ENCODE assay signal across 19 cellular contexts in genomic region chr5:56298329-56298962, GRCh38.
"Had no signal": no experiment of that assay in that cellular context is flagged by ENCODE, and none has a peak within 500 bp of the region (broad histone marks: within the 10 kb centered on the region; RNA-seq: fewer than 3 reads in every experiment).

No MANE protein-coding gene starts in this region.

- FAIRE-seq: astrocyte, colon, frontal cortex had no signal

- H3K9ac ChIP-seq: SK-N-SH had no signal

- H3K36me3 ChIP-seq: adrenal gland, neutrophil, thoracic aorta had no signal

- H3K4me3 ChIP-seq: adrenal gland, thoracic aorta had no signal

- H3K27ac ChIP-seq: neutrophil, thoracic aorta, VCaP had no signal

- H3K27me3 ChIP-seq: adrenal gland, neutrophil had no signal

- H3K9me3 ChIP-seq: adrenal gland, neutrophil, SK-N-SH, thoracic aorta had no signal

- ATAC-seq: activated CD4-positive, CD25-positive, alpha-beta regulatory T cell treated with anti-CD3 and anti-CD28 coated beads, Interleukin-2, amount 50 U/mL, for 24 hours; activated CD8-positive, alpha-beta T cell treated with anti-CD3 and anti-CD28 coated beads, Interleukin-2, amount 10 ng/mL, durations not matched to agents 7 days and 5 days; activated naive CD4-positive, alpha-beta T cell treated with anti-CD3 and anti-CD28 coated beads, Interleukin-2, amount 50 U/mL, for 72 hours; activated T-helper 17 cell treated with anti-CD3 and anti-CD28 coated beads, Interleukin-2, amount 50 U/mL, for 72 hours; stimulated activated naive B cell treated with anti-CD40 and anti-IgM and Interleukin-4, amounts not matched to agents 10 μg/mL and 1 μg/mL and 100 μg/mL, for 72 hours; T-cell had no signal

- H3K4me2 ChIP-seq: SK-N-SH had no signal

- H3K4me1 ChIP-seq: adrenal gland had no signal

- DNase-seq: activated CD4-positive, alpha-beta T cell treated with anti-CD3 and anti-CD28 coated beads, Interleukin-2, amount 10 ng/mL, durations not matched to agents 24 days and 14 days; activated CD8-positive, alpha-beta T cell treated with anti-CD3 and anti-CD28 coated beads, Interleukin-2, amount 10 ng/mL, durations not matched to agents 7 days and 5 days; effector memory CD4-positive, alpha-beta T cell; islet precursor cell; SK-N-SH; stimulated activated CD4-positive, alpha-beta T cell treated with anti-CD3 and anti-CD28 coated beads, Interleukin-2, amount 100 ng/mL, for 48 hours; stimulated activated CD8-positive, alpha-beta memory T cell treated with anti-CD3 and anti-CD28 coated beads, Interleukin-4, amount 100 ng/mL, for 48 hours; stimulated activated naive B cell treated with anti-CD40 and anti-IgM and Interleukin-4, amounts not matched to agents 10 μg/mL and 1 μg/mL and 100 μg/mL, for 72 hours; T-cell had no signal
